9 cellular contexts compared by ENCODE assay signal in genomic region chr1:103107696-103108524, GRCh38. TPM values are rescaled to one million over a fixed set of nuclear protein-coding genes. Genes with fewer than 3 reads are reported as not detected.
DNase-seq lines count a peak whose midpoint lies in the region; ATAC-seq and TF ChIP-seq lines count a peak whose summit lies in the region.
"Had no signal": no experiment of that assay in that cellular context is flagged by ENCODE, and none has a peak within 500 bp of the region (broad histone marks: within the 10 kb centered on the region; RNA-seq: fewer than 3 reads in every experiment).

Gene COL11A1, minus strand, starts transcription at chr1:103108522. Its CDS starts 344 bp downstream, at chr1:103108178.

- H3K27me3 ChIP-seq in right atrium auricular region, result no peaks in the 10 kb centered on the region
- H3K27me3 ChIP-seq in effector memory CD4-positive, alpha-beta T cell (replicated peaks; ENCODE audit: control insufficient read depth, insufficient read depth, low read length, poor library complexity, severe bottlenecking), result peaks cover 7% of the 10 kb centered on the region

- intact Hi-C loops in posterior vena cava (cut with DNase I), result loop anchor here in 1 of 2 donors (5.0 kb wide), 1 partner anchor 404 kb away; no protein-coding TSS in a partner anchor

- no peak for TF ChIP-seq CTCF in right atrium auricular region (IDR thresholded peaks at IDR 0.05)

- no peaks in the 10 kb centered on the region for H3K9me3 ChIP-seq in right atrium auricular region
- H3K9me3 ChIP-seq in effector memory CD4-positive, alpha-beta T cell (ENCODE audit: control insufficient read depth, low read length), result no peaks in the 10 kb centered on the region

- peak; percentile 7 for DNase-seq in Ammon's horn (ENCODE audit: low spot score)
- peak; percentile 3 for DNase-seq in UCSD-AML1 (lab: John Stamatoyannopoulos, UW; ENCODE audit: unreplicated experiment)
- no peak for DNase-seq in right atrium auricular region (ENCODE audit: low spot score)
- DNase-seq in posterior vena cava (ENCODE audit: low spot score), result peak; percentile 51
- no peak for DNase-seq in stimulated activated CD4-positive, alpha-beta T cell treated with anti-CD3 and anti-CD28 coated beads, Interleukin-15, amount 100 ng/mL, for 24 hours
- DNase-seq in effector memory CD4-positive, alpha-beta T cell, result no peak

- no peaks in the 10 kb centered on the region for H3K36me3 ChIP-seq in right atrium auricular region
- no peaks in the 10 kb centered on the region for H3K36me3 ChIP-seq in effector memory CD4-positive, alpha-beta T cell (ENCODE audit: control insufficient read depth, insufficient read depth, low read length)

- peak within 1 kb of the TSS; percentile 8 to 41 for H3K4me3 ChIP-seq in right atrium auricular region
- H3K4me3 ChIP-seq in effector memory CD4-positive, alpha-beta T cell (ENCODE audit: insufficient read depth, low read depth, low read length, poor library complexity, severe bottlenecking), result no peak within 1 kb of the TSS

- no peak for ATAC-seq in GM19324 (IDR thresholded peaks at IDR 0.05; ENCODE audit: low FRiP score, unreplicated experiment)
- ATAC-seq in GM19328 (IDR thresholded peaks at IDR 0.05; ENCODE audit: unreplicated experiment), result no peak

- H3K27ac ChIP-seq in right atrium auricular region, result no peak within 1 kb of the TSS
- no peak within 1 kb of the TSS for H3K27ac ChIP-seq in effector memory CD4-positive, alpha-beta T cell (ENCODE audit: insufficient read depth, low read length, poor library complexity, severe bottlenecking)

- peaks cover 0 to 25% of the 10 kb centered on the region in 2 donors for H3K4me1 ChIP-seq in right atrium auricular region
- no peaks in the 10 kb centered on the region for H3K4me1 ChIP-seq in effector memory CD4-positive, alpha-beta T cell (ENCODE audit: control insufficient read depth, insufficient read depth, low read length, poor library complexity, severe bottlenecking)

RNA-seq across cellular contexts. Expression of gene COL11A1, which starts in this region (rescaled TPM):
- total RNA-seq in right atrium auricular region (under 1 TPM in 1 of 2 donors, not detected in 1; 0.71 TPM), posterior vena cava (1 to 10 TPM in 1 of 2 donors, under 1 TPM in 1; 1.00 to 1.3 TPM)
- total RNA-seq: HT-29 had no signal

Comparison
In these comparisons a context has a peak if more than half of its experiments do, and no peak if none do; other contexts are left out.
1. DNase-seq: peak in Ammon's horn (single experiment), UCSD-AML1 (single experiment) and posterior vena cava (single experiment); none in right atrium auricular region (single experiment), stimulated activated CD4-positive, alpha-beta T cell treated with anti-CD3 and anti-CD28 coated beads, Interleukin-15, amount 100 ng/mL, for 24 hours (single experiment) and effector memory CD4-positive, alpha-beta T cell (0 of 3).